Comparison of ENCODE assay signal across 14 cellular contexts in the genomic region with DNA sequence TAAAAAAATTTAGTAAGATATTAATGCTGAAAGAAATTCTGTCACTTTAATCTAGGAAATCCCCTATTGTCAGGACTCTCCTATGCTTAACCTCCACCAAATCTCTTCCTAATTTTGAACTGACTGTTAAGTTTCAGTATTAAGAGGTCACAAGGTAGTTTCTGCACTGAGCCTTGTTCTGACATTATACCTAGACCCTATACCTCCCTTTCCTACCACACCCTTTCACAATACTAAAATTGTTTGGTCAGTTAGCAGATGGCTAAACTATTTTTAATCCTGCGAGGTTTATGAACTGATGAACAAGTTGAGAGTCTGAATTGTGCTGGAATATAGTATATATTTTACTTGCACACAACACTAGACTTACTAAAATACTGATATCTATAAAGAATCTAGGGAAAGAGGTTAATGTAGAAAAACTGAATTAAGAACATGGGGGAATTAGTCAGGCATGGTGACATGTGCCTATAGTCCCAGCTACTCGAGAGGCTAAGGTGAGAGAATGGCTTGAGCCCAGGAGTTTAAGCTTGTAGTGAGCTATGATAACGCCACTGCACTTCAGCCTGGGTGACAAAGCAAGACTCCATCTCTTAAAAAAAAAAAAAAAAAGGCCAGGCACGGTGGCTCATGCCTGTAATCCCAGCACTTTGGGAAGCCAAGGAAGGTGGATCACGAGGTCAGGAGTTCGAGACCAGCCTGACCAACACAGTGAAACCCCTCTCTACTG. TPM values are rescaled to one million over a fixed set of nuclear protein-coding genes. Genes with fewer than 3 reads are reported as not detected.
DNase-seq lines count a peak whose midpoint lies in the region; ATAC-seq and TF ChIP-seq lines count a peak whose summit lies in the region.
"Had no signal": no experiment of that assay in that cellular context is flagged by ENCODE, and none has a peak within 500 bp of the region (broad histone marks: within the 10 kb centered on the region; RNA-seq: fewer than 3 reads in every experiment).

No MANE protein-coding gene starts in this region.

- no peak overlapping the region for H2BK5ac ChIP-seq in mesendoderm (ENCODE audit: low read length)

- H3K56ac ChIP-seq in mesendoderm (ENCODE audit: low read length): no peak overlapping the region

- H3K9me2 ChIP-seq in OCI-LY1 (ENCODE audit: low read depth, low read length): no peaks in the 10 kb centered on the region

- H3K4me2 ChIP-seq in OCI-LY1 (ENCODE audit: low read length) (no peak overlapping the region), mesendoderm (ENCODE audit: low read length) (no peak overlapping the region)

- H3K9ac ChIP-seq in OCI-LY1 (ENCODE audit: low read length) (no peak overlapping the region), mesendoderm (ENCODE audit: low read length) (no peak overlapping the region)

- H4K20me1 ChIP-seq in OCI-LY1 (ENCODE audit: insufficient read depth, low read length): no peaks in the 10 kb centered on the region

- no peak overlapping the region for H2AFZ ChIP-seq in OCI-LY1 (ENCODE audit: low read length)

- ATAC-seq in GM18502 (IDR thresholded peaks at IDR 0.05; ENCODE audit: poor library complexity, unreplicated experiment): peak; percentile 96
- ATAC-seq in GM19397 (IDR thresholded peaks at IDR 0.05; ENCODE audit: unreplicated experiment): peak; percentile 84
- ATAC-seq in HG02973 (IDR thresholded peaks at IDR 0.05; ENCODE audit: unreplicated experiment): peak; percentile 99

- no peaks in the 10 kb centered on the region for H3K9me3 ChIP-seq in OCI-LY1 (ENCODE audit: low read length)
- H3K9me3 ChIP-seq: uterus had no signal

- no peak overlapping the region for H4K8ac ChIP-seq in mesendoderm (ENCODE audit: low read depth, low read length)

- H4K5ac ChIP-seq in mesendoderm (ENCODE audit: low read length): no peak overlapping the region

- no CpG with 5 or more reads among the region's 6 CpGs for WGBS in mesendoderm (ENCODE audit: extremely low coverage, insufficient coverage, low lambda C conversion rate)

- H2AK5ac ChIP-seq in mesendoderm (ENCODE audit: low read length): no peak overlapping the region

- no peak overlapping the region for H3K18ac ChIP-seq in mesendoderm (ENCODE audit: low read length)

- H3K4me1 ChIP-seq in OCI-LY1 (ENCODE audit: insufficient read depth, low read length, severe bottlenecking) (peaks cover 10% of the 10 kb centered on the region), mesendoderm (ENCODE audit: control insufficient read depth, low read depth, low read length) (no peaks in the 10 kb centered on the region)
- H3K4me1 ChIP-seq: foreskin keratinocyte, uterus had no signal

- H3K27ac ChIP-seq in OCI-LY1 (ENCODE audit: low read depth, low read length, poor library complexity, severe bottlenecking) (peak overlapping the region; percentile 39), mesendoderm (ENCODE audit: low read depth, low read length) (no peak overlapping the region)
- H3K27ac ChIP-seq: foreskin keratinocyte, uterus had no signal

- H3K36me3 ChIP-seq in OCI-LY1 (ENCODE audit: insufficient read depth, low read length) (peaks cover under 1% of the 10 kb centered on the region; the same call in 1 of the 2 replicates), mesendoderm (ENCODE audit: control insufficient read depth, insufficient read depth, low read length) (no peaks in the 10 kb centered on the region)
- H3K36me3 ChIP-seq: uterus had no signal

- no peaks in the 10 kb centered on the region for H3F3A ChIP-seq in OCI-LY1 (ENCODE audit: insufficient read depth, low read length)

- H3K4ac ChIP-seq in mesendoderm (ENCODE audit: low read depth, low read length): no peak overlapping the region

- H3K79me1 ChIP-seq in mesendoderm (ENCODE audit: low read length): no peaks in the 10 kb centered on the region

- no peak overlapping the region for H2BK120ac ChIP-seq in mesendoderm (ENCODE audit: low read depth, low read length)

- DNase-seq in LoVo (ENCODE audit: low spot score) (no peak), NCI-H2227 treated with DMSO at 0.1 percent for 48 hours (lab: John Stamatoyannopoulos, UW) (no peak), Ammon's horn (ENCODE audit: low spot score) (no peak), mesendoderm (no peak)
- DNase-seq: activated CD4-positive, alpha-beta T cell treated with anti-CD3 and anti-CD28 coated beads for 4 hours; DMS79; NCI-H774; stimulated activated CD4-positive, alpha-beta T cell treated with anti-CD3 and anti-CD28 coated beads, Interleukin-1b, Interleukin-23, amount 100 ng/mL, for 48 hours; uterus had no signal

- H2BK15ac ChIP-seq in mesendoderm (replicated peaks; ENCODE audit: low read depth): no peak overlapping the region

- TF ChIP-seq CTCF in OCI-LY1 (IDR thresholded peaks at IDR 0.05; ENCODE audit: low read length): no peak

- H3K23ac ChIP-seq in mesendoderm (ENCODE audit: low read length): no peak overlapping the region

- H3K27me3 ChIP-seq in OCI-LY1 (ENCODE audit: insufficient read depth, low read length) (no peaks in the 10 kb centered on the region), mesendoderm (ENCODE audit: insufficient read depth, low read length, poor library complexity) (no peaks in the 10 kb centered on the region)
- H3K27me3 ChIP-seq: foreskin keratinocyte, uterus had no signal

- H3K79me2 ChIP-seq in OCI-LY1 (ENCODE audit: insufficient read depth, low read length): no peaks in the 10 kb centered on the region
- H3K79me2 ChIP-seq in mesendoderm (ENCODE audit: control insufficient read depth, insufficient read depth, low read length): no peaks in the 10 kb centered on the region

- H3K4me3 ChIP-seq in OCI-LY1 (ENCODE audit: low read depth, low read length, poor library complexity, severe bottlenecking) (no peak overlapping the region), mesendoderm (ENCODE audit: low read length) (no peak overlapping the region)
- H3K4me3 ChIP-seq: uterus had no signal

RNA-seq across cellular contexts. Expression of a gene that starts 51.5 kb away (rescaled TPM):
- 63.5 TPM for polyA plus RNA-seq in mesendoderm (2013, experiment 1 of 2)
- polyA plus RNA-seq in mesendoderm (2013, experiment 2 of 2): 59.1 TPM

RNA-seq across cellular contexts. Expression of a gene that starts 53.2 kb away (rescaled TPM):
- 0.04 TPM for polyA plus RNA-seq in mesendoderm (2013, experiment 1 of 2)
- 0.11 TPM for polyA plus RNA-seq in mesendoderm (2013, experiment 2 of 2)
